ENCODE assay signal across 9 cellular contexts in genomic region chr19:41297628-41298326, GRCh38. TPM values are rescaled to one million over a fixed set of nuclear protein-coding genes. Genes with fewer than 3 reads are reported as not detected.
A peak's percentile ranks its signal among the peaks of the same experiment; 100 is the strongest.
DNase-seq lines count a peak whose midpoint lies in the region; ATAC-seq and TF ChIP-seq lines count a peak whose summit lies in the region.
"Had no signal": no experiment of that assay in that cellular context is flagged by ENCODE, and none has a peak within 500 bp of the region (broad histone marks: within the 10 kb centered on the region; RNA-seq: fewer than 3 reads in every experiment).

No MANE protein-coding gene starts in this region.

- H3K4me1 ChIP-seq in HEK293 (ENCODE audit: control insufficient read depth, insufficient read depth, low read length) (no peaks in the 10 kb centered on the region), Panc1 (ENCODE audit: control insufficient read depth, insufficient read depth, low read length) (no peaks in the 10 kb centered on the region), hepatocyte (ENCODE audit: insufficient read depth) (peaks cover 24% of the 10 kb centered on the region), tibial artery (peaks cover 0 to 56% (median 48%) of the 10 kb centered on the region in 4 donors)

- H4K20me1 ChIP-seq in hepatocyte (ENCODE audit: insufficient read depth, poor library complexity, severe bottlenecking) = peaks cover 4% of the 10 kb centered on the region

- TSS peak; percentile 46 for BruUV-seq in Panc1 (replicated peaks; lab: Mats Ljungman, UMichigan)

- TF ChIP-seq CTCF in HEK293 (tag by site-specific recombination; IDR thresholded peaks at IDR 0.05) = no peak
- no peak for TF ChIP-seq CTCF in Panc1 (IDR thresholded peaks at IDR 0.05)
- no peak for TF ChIP-seq CTCF in hepatocyte (IDR thresholded peaks at IDR 0.05; ENCODE audit: poor library complexity)
- no peak for TF ChIP-seq CTCF in tibial artery (IDR thresholded peaks at IDR 0.05)

- intact Hi-C loops in Panc1 (cut with micrococcal nuclease; ENCODE audit: unreplicated experiment) (no loop called here), tibial artery (cut with DNase I; ENCODE audit: low total_unique reads) (no loop called here)

- in situ Hi-C loops in Panc1 (cut with HindIII; ENCODE audit: low pct_unique_long_range_greater_than_20kb, low sequenced_read_pairs) = no loop called here

- H3K4me2 ChIP-seq in hepatocyte = no peak overlapping the region

- peaks cover 97 to 100% of the 10 kb centered on the region in 2 experiments for H3K36me3 ChIP-seq in HEK293 (ENCODE audit: control insufficient read depth in 2 of 2, insufficient read depth in 1 of 2, low read length in 2 of 2)
- peaks cover 17% of the 10 kb centered on the region for H3K36me3 ChIP-seq in Panc1 (ENCODE audit: control insufficient read depth, insufficient read depth, low read length)
- H3K36me3 ChIP-seq in hepatocyte (replicated peaks; ENCODE audit: insufficient read depth, low read depth) = peaks cover 10% of the 10 kb centered on the region
- peaks cover 31 to 76% (median 63%) of the 10 kb centered on the region in 3 donors for H3K36me3 ChIP-seq in tibial artery

- peaks cover 26% of the 10 kb centered on the region for H3K79me2 ChIP-seq in hepatocyte

- WGBS in hepatocyte (ENCODE audit: low lambda C conversion rate, missing lambda C conversion rate) = 90% methylated on average over 7 of the region's 7 CpGs

- H3K9me2 ChIP-seq in hepatocyte (replicated peaks; ENCODE audit: insufficient read depth) = no peaks in the 10 kb centered on the region

- H3K4me3 ChIP-seq in HEK293 (ENCODE audit: low read depth, low read length) = no peak overlapping the region
- H3K4me3 ChIP-seq in Panc1 (ENCODE audit: low read depth in 2 of 2, low read length in 2 of 2) = no peak overlapping the region
- no peak overlapping the region for H3K4me3 ChIP-seq in hepatocyte
- no peak overlapping the region for H3K4me3 ChIP-seq in tibial artery
- H3K4me3 ChIP-seq: SK-N-MC had no signal

- no peak for DNase-seq in Panc1 (ENCODE audit: low read depth, low spot score)
- DNase-seq in hepatocyte (ENCODE audit: low spot score) = no peak
- peak in 1 of 2 donors; percentile 70 for DNase-seq in tibial artery
- no peak for DNase-seq in GDM1 (lab: John Stamatoyannopoulos, UW)
- DNase-seq in NCI-H146 (lab: John Stamatoyannopoulos, UW) = no peak
- no peak for DNase-seq in T-helper 9 cell

- peak overlapping the region; percentile 34; the same call in 1 of the 2 replicates for H3K27ac ChIP-seq in HEK293 (ENCODE audit: extremely low read depth, low read depth, low read length)
- no peak overlapping the region for H3K27ac ChIP-seq in Panc1 (ENCODE audit: low read length)
- peak overlapping the region; percentile 86 for H3K27ac ChIP-seq in hepatocyte
- H3K27ac ChIP-seq in tibial artery = peak overlapping the region; percentile 74 to 82
- H3K27ac ChIP-seq: SK-N-MC had no signal

- no peak overlapping the region for H2AFZ ChIP-seq in hepatocyte

- no peaks in the 10 kb centered on the region for H3K9me3 ChIP-seq in HEK293 (ENCODE audit: control insufficient read depth, insufficient read depth, low read depth, low read length)
- no peaks in the 10 kb centered on the region for H3K9me3 ChIP-seq in Panc1 (ENCODE audit: control insufficient read depth, insufficient read depth, low read depth, low read length)
- no peaks in the 10 kb centered on the region for H3K9me3 ChIP-seq in hepatocyte (ENCODE audit: low read depth)
- H3K9me3 ChIP-seq in tibial artery = no peaks in the 10 kb centered on the region

- CTCF ChIA-PET in HEK293 (lab: Yijun Ruan, JAX) = interaction anchor here (0.5 to 12.7 kb wide), 8 partner anchors 9 to 663 kb away, joined by 3 to 120 read pairs (median 4); no protein-coding TSS in a partner anchor
- CTCF ChIA-PET in Panc1 (lab: Charles Lee) = no interaction called here

- no peaks in the 10 kb centered on the region for H3K27me3 ChIP-seq in Panc1 (ENCODE audit: control insufficient read depth, insufficient read depth, low read length)
- no peaks in the 10 kb centered on the region for H3K27me3 ChIP-seq in hepatocyte
- H3K27me3 ChIP-seq in tibial artery = no peaks in the 10 kb centered on the region

- POLR2A ChIA-PET in HEK293 (lab: Yijun Ruan, JAX) = interaction anchor here (0.8 kb wide), 1 partner anchor 26 kb away, joined by 4 read pairs; no protein-coding TSS in a partner anchor
- POLR2A ChIA-PET in Panc1 (lab: Charles Lee) = no interaction called here

- ATAC-seq in GM18508 (IDR thresholded peaks at IDR 0.05; ENCODE audit: insufficient read depth, unreplicated experiment) = peak; percentile 50
- no peak for ATAC-seq in Panc1

TF ChIP-seq in HEK293, 187 proteins besides CTCF, POLR2A, EP300 and RAD21:
- TF ChIP-seq SP2 (tag by site-specific recombination; IDR thresholded peaks at IDR 0.05) (no peak), PRDM1 (tag by site-specific recombination; IDR thresholded peaks at IDR 0.05) (peak; percentile 24; the same call in 1 of the 2 replicates)

RNA-seq across cellular contexts. Expression of gene CCDC97, which starts 12.2 kb away (rescaled TPM):
- 25.5 TPM for total RNA-seq in Panc1 (2021; ENCODE audit: unreplicated experiment)
- 23.1 TPM for polyA plus RNA-seq in Panc1 (2012; ENCODE audit: insufficient read length)
- total RNA-seq in hepatocyte = 11.4 and 15.1 TPM in 2 replicates
- polyA plus RNA-seq in hepatocyte = 24.4 and 32.7 TPM in 2 replicates

RNA-seq across cellular contexts. Expression of gene HNRNPUL1, which starts 33.6 kb away (rescaled TPM):
- total RNA-seq in Panc1 (2021; ENCODE audit: unreplicated experiment) (183 TPM), hepatocyte (92.8 and 98.5 TPM in 2 replicates)
- polyA plus RNA-seq in Panc1 (2012; ENCODE audit: insufficient read length) = 148 TPM
- polyA plus RNA-seq in hepatocyte = 111 and 115 TPM in 2 replicates

RNA-seq across cellular contexts. Expression of gene TGFB1, which starts 55.9 kb away (rescaled TPM):
- 42.6 TPM for total RNA-seq in Panc1 (2021; ENCODE audit: unreplicated experiment)
- 57.9 TPM for polyA plus RNA-seq in Panc1 (2012; ENCODE audit: insufficient read length)
- 15.7 and 17.1 TPM in 2 replicates for total RNA-seq in hepatocyte
- 122 and 152 TPM in 2 replicates for polyA plus RNA-seq in hepatocyte
